Comparison of ENCODE assay signal across 11 cellular contexts in genomic region chr11:111870113-111870512, GRCh38. TPM values are rescaled to one million over a fixed set of nuclear protein-coding genes. Genes with fewer than 3 reads are reported as not detected.
DNase-seq lines count a peak whose midpoint lies in the region; ATAC-seq and TF ChIP-seq lines count a peak whose summit lies in the region.
"Had no signal": no experiment of that assay in that cellular context is flagged by ENCODE, and none has a peak within 500 bp of the region (broad histone marks: within the 10 kb centered on the region; RNA-seq: fewer than 3 reads in every experiment).

No MANE protein-coding gene starts in this region.

- H3K27me3 ChIP-seq in heart right ventricle (no peaks in the 10 kb centered on the region), iPS-18a (ENCODE audit: control insufficient read depth, insufficient read depth, low read length) (no peaks in the 10 kb centered on the region), transverse colon (no peaks in the 10 kb centered on the region), gastrocnemius medialis (no peaks in the 10 kb centered on the region)

- no peak for ATAC-seq in heart right ventricle
- ATAC-seq in Right ventricle myocardium inferior, result no peak
- ATAC-seq in gastrocnemius medialis, result no peak

- peaks cover 0 to 26% (median 19%) of the 10 kb centered on the region in 9 donors for H3K4me1 ChIP-seq in heart right ventricle
- peaks cover 6% of the 10 kb centered on the region for H3K4me1 ChIP-seq in iPS-18a (ENCODE audit: control insufficient read depth, low read depth, low read length)
- H3K4me1 ChIP-seq in transverse colon, result peaks cover 0 to 14% (median 11%) of the 10 kb centered on the region in 4 donors
- H3K4me1 ChIP-seq in gastrocnemius medialis, result peaks cover 17 to 18% of the 10 kb centered on the region in 2 donors

- 98 to 100% methylated on average over 1 of the region's 1 CpG for WGBS in heart right ventricle, 2 donors
- 94 to 100% methylated on average over 1 of the region's 1 CpG for WGBS in transverse colon (ENCODE audit: low coverage in 1 of 2), 2 donors

- H3K4me3 ChIP-seq in heart right ventricle (peak overlapping the region in 8 of 10 donors; percentile 85 to 98 (median 91)), SK-N-MC (peak overlapping the region; percentile 95; the same call in 1 of the 2 replicates), iPS-18a (ENCODE audit: low read length) (peak overlapping the region; percentile 94), transverse colon (peak overlapping the region in 1 of 4 donors; percentile 85), gastrocnemius medialis (peak overlapping the region in 2 of 4 donors; percentile 78 to 86)

- H3K9ac ChIP-seq in SK-N-MC (ENCODE audit: insufficient read length), result no peak overlapping the region
- no peak overlapping the region for H3K9ac ChIP-seq in iPS-18a (ENCODE audit: low read length)

- DNase-seq in heart right ventricle, result no peak
- no peak for DNase-seq in Right ventricle myocardium inferior (ENCODE audit: missing footprints)
- no peak for DNase-seq in SK-N-MC (ENCODE audit: low read depth, low spot score)
- DNase-seq in transverse colon, result no peak
- DNase-seq in NCI-H1417 (lab: John Stamatoyannopoulos, UW), result no peak
- DNase-seq in inferior parietal cortex (ENCODE audit: extremely low spot score), result no peak
- DNase-seq in gastrocnemius medialis, result no peak
- DNase-seq: left ventricle myocardium superior; NCI-H226; stimulated activated CD4-positive, alpha-beta T cell treated with anti-CD3 and anti-CD28 coated beads, Interleukin-15, amount 100 ng/mL, for 24 hours had no signal

- TF ChIP-seq EP300 in transverse colon (IDR thresholded peaks at IDR 0.05; ENCODE audit: low read depth), result no peak

- peak overlapping the region in 3 of 10 donors; percentile 94 to 95 (median 94) for H3K27ac ChIP-seq in heart right ventricle
- no peak overlapping the region for H3K27ac ChIP-seq in SK-N-MC
- H3K27ac ChIP-seq in iPS-18a (ENCODE audit: low read length), result no peak overlapping the region
- peak overlapping the region; percentile 89 to 96 (median 94) for H3K27ac ChIP-seq in transverse colon
- peak overlapping the region in 2 of 4 donors; percentile 90 to 95 for H3K27ac ChIP-seq in gastrocnemius medialis

- in situ Hi-C loops in transverse colon (cut with MboI; ENCODE audit: low pct_ligation_motif_present in 1 of 4, low pct_unique_long_range_greater_than_20kb in 1 of 4, low sequenced_read_pairs in 3 of 4), result loop anchor here in 2 of 4 donors (10.0 kb wide), 3 partner anchors 55 to 215 kb away; partner anchors contain the start of genes SDHD (in 1 of the 2) and TIMM8B (in 1 of the 2)
- in situ Hi-C loops in gastrocnemius medialis (cut with MboI; ENCODE audit: low sequenced_read_pairs in 4 of 4), result loop anchor here (10.0 kb wide), 5 partner anchors 65 to 215 kb away; partner anchors contain the start of genes DIXDC1 (in 1 of the 4), NKAPD1 (in 1 of the 4), PIH1D2 (in 1 of the 4) and SDHD (in 1 of the 4)

- H3K9me3 ChIP-seq in heart right ventricle, result no peaks in the 10 kb centered on the region
- no peaks in the 10 kb centered on the region for H3K9me3 ChIP-seq in SK-N-MC (ENCODE audit: low read depth, low read length)
- H3K9me3 ChIP-seq in iPS-18a (ENCODE audit: control insufficient read depth, low read depth, low read length), result no peaks in the 10 kb centered on the region
- H3K9me3 ChIP-seq in transverse colon, result no peaks in the 10 kb centered on the region
- no peaks in the 10 kb centered on the region for H3K9me3 ChIP-seq in gastrocnemius medialis

- intact Hi-C loops in heart right ventricle (cut with DNase I), result loop anchor here in 5 of 10 donors (10.0 kb wide), 3 partner anchors 55 to 215 kb away; partner anchors contain the start of genes SDHD (in 2 of the 5) and TIMM8B (in 2 of the 5)
- intact Hi-C loops in Right ventricle myocardium inferior (cut with DNase I), result no loop called here
- intact Hi-C loops in transverse colon (cut with DNase I; ENCODE audit: low total_unique reads), result no loop called here
- intact Hi-C loops in gastrocnemius medialis (cut with DNase I; ENCODE audit: low total_unique reads), result loop anchor here (10.0 kb wide), 1 partner anchor 1445 kb away; the partner anchor contains the start of gene TTC12

- TF ChIP-seq CTCF in heart right ventricle (IDR thresholded peaks at IDR 0.05) (no peak), transverse colon (IDR thresholded peaks at IDR 0.05) (no peak), gastrocnemius medialis (IDR thresholded peaks at IDR 0.05 in 4 of 5, conservative IDR thresholded peaks at IDR 0.05 in 1 of 5) (no peak)

- TF ChIP-seq POLR2A in transverse colon (IDR thresholded peaks at IDR 0.05), result no peak
- no peak for TF ChIP-seq POLR2A in gastrocnemius medialis (IDR thresholded peaks at IDR 0.05)

- peaks cover 0 to 52% (median 34%) of the 10 kb centered on the region in 9 donors for H3K36me3 ChIP-seq in heart right ventricle
- peaks cover 20% of the 10 kb centered on the region for H3K36me3 ChIP-seq in SK-N-MC (ENCODE audit: insufficient read depth, low read length)
- H3K36me3 ChIP-seq in iPS-18a (ENCODE audit: control insufficient read depth, low read depth, low read length), result peaks cover 6% of the 10 kb centered on the region
- peaks cover 0 to 25% (median 8%) of the 10 kb centered on the region in 4 donors for H3K36me3 ChIP-seq in transverse colon
- peaks cover 0 to 35% of the 10 kb centered on the region in 2 donors for H3K36me3 ChIP-seq in gastrocnemius medialis

RNA-seq across cellular contexts. Expression of gene ALG9, which starts 1.3 kb away (rescaled TPM):
- total RNA-seq in heart right ventricle, result 10 to 100 TPM; 12.8 to 26.5 (median 17.8) TPM
- polyA plus RNA-seq in heart right ventricle, result 10 to 100 TPM; 20.0 to 25.8 TPM
- total RNA-seq in Right ventricle myocardium inferior, result 14.5 TPM
- total RNA-seq in transverse colon, result 10 to 100 TPM; 18.4 to 51.1 (median 35.0) TPM
- 10 to 100 TPM; 10.3 to 22.5 (median 14.9) TPM for total RNA-seq in gastrocnemius medialis

RNA-seq across cellular contexts. Expression of gene FDXACB1, which starts 8.9 kb away (rescaled TPM):
- total RNA-seq in heart right ventricle (1 to 10 TPM; 1.1 to 2.0 (median 1.5) TPM), Right ventricle myocardium inferior (1.2 TPM), transverse colon (1 to 10 TPM in 3 of 4 donors, not detected in 1; 1.4 to 3.4 (median 1.5) TPM), gastrocnemius medialis (under 1 TPM; 0.11 to 0.91 (median 0.29) TPM)
- 1 to 10 TPM in 1 of 2 donors, under 1 TPM in 1; 0.86 to 1.3 TPM for polyA plus RNA-seq in heart right ventricle

RNA-seq across cellular contexts. Expression of gene CFAP68, which starts 9.2 kb away (rescaled TPM):
- total RNA-seq in heart right ventricle (10 to 100 TPM; 17.5 to 38.5 (median 31.5) TPM), Right ventricle myocardium inferior (27.2 TPM), transverse colon (10 to 100 TPM in 2 of 4 donors, under 1 TPM in 1, not detected in 1; 0.20 to 19.8 (median 18.8) TPM), gastrocnemius medialis (10 to 100 TPM in 2 of 4 donors, 1 to 10 TPM in 2; 8.2 to 20.9 (median 9.8) TPM)
- polyA plus RNA-seq in heart right ventricle, result 10 to 100 TPM; 14.7 to 24.6 TPM

RNA-seq across cellular contexts. Expression of gene CRYAB, which starts 41.5 kb away (rescaled TPM):
- over 10,000 TPM in 2 of 10 donors, 1,000 to 10,000 TPM in 8; 7,877 to 10,608 (median 8,590) TPM for total RNA-seq in heart right ventricle
- over 10,000 TPM in 1 of 2 donors, 1,000 to 10,000 TPM in 1; 7,695 to 25,436 TPM for polyA plus RNA-seq in heart right ventricle
- 7,453 TPM for total RNA-seq in Right ventricle myocardium inferior
- 100 to 1,000 TPM in 1 of 4 donors, 10 to 100 TPM in 3; 38.0 to 112 (median 68.2) TPM for total RNA-seq in transverse colon
- total RNA-seq in gastrocnemius medialis, result 1,000 to 10,000 TPM in 2 of 4 donors, 100 to 1,000 TPM in 2; 763 to 2,291 (median 1,427) TPM

RNA-seq across cellular contexts. Expression of gene HSPB2, which starts 42.4 kb away (rescaled TPM):
- total RNA-seq in heart right ventricle (10 to 100 TPM; 18.9 to 65.4 (median 29.1) TPM), Right ventricle myocardium inferior (43.7 TPM), transverse colon (1 to 10 TPM in 1 of 4 donors, not detected in 3; 1.3 TPM), gastrocnemius medialis (1 to 10 TPM in 3 of 4 donors, under 1 TPM in 1; 0.41 to 4.6 (median 2.4) TPM)
- 100 to 1,000 TPM in 1 of 2 donors, 10 to 100 TPM in 1; 37.7 to 136 TPM for polyA plus RNA-seq in heart right ventricle

Comparison
In these comparisons a context has a peak if more than half of its experiments do, and no peak if none do; other contexts are left out.
1. H3K27ac ChIP-seq: peak in transverse colon (4 of 4); none in SK-N-MC (single experiment) and iPS-18a (single experiment).